Comparison of ENCODE assay signal across 12 cellular contexts in genomic region chr4:138367942-138368341, GRCh38.
"Had no signal": no experiment of that assay in that cellular context is flagged by ENCODE, and none has a peak within 500 bp of the region (broad histone marks: within the 10 kb centered on the region; RNA-seq: fewer than 3 reads in every experiment).

No MANE protein-coding gene starts in this region.

- ATAC-seq: activated CD8-positive, alpha-beta memory T cell treated with anti-CD3 and anti-CD28 coated beads, Interleukin-2, amount 10 ng/mL, durations not matched to agents 7 days and 5 days; effector memory CD8-positive, alpha-beta T cell; left lung; right cardiac atrium; stimulated activated naive CD8-positive, alpha-beta T cell treated with anti-CD3 and anti-CD28 coated beads, Interleukin-15, amount 100 ng/mL, for 72 hours had no signal

- DNase-seq: activated B cell treated with CpG ODN at 0.5 μM for 24 hours; activated CD4-positive, alpha-beta memory T cell treated with anti-CD3 and anti-CD28 coated beads, Interleukin-2, amount 10 ng/mL, durations not matched to agents 7 days and 5 days; activated CD4-positive, alpha-beta T cell treated with anti-CD3 and anti-CD28 coated beads for 4 hours; activated CD8-positive, alpha-beta memory T cell treated with anti-CD3 and anti-CD28 coated beads, Interleukin-2, amount 10 ng/mL, durations not matched to agents 7 days and 5 days; effector memory CD8-positive, alpha-beta T cell; head of caudate nucleus; left lung; right cardiac atrium; stimulated activated CD4-positive, alpha-beta T cell treated with anti-CD3 and anti-CD28 coated beads, Interleukin-4, amount 100 ng/mL, for 1 hour; stimulated activated naive CD8-positive, alpha-beta T cell treated with anti-CD3 and anti-CD28 coated beads, Interleukin-15, amount 100 ng/mL, for 72 hours; transverse colon; uterus had no signal
